ENCODE assay signal across 27 cellular contexts in genomic region chr7:131338990-131339389, GRCh38.
"Had no signal": no experiment of that assay in that cellular context is flagged by ENCODE, and none has a peak within 500 bp of the region (broad histone marks: within the 10 kb centered on the region; RNA-seq: fewer than 3 reads in every experiment).

No MANE protein-coding gene starts in this region.

- H3K27me3 ChIP-seq: brain microvascular endothelial cell, dorsolateral prefrontal cortex, gastrocnemius medialis had no signal

- ATAC-seq: activated naive CD4-positive, alpha-beta T cell treated with anti-CD3 and anti-CD28 coated beads, Interleukin-2, amount 50 U/mL, for 72 hours; activated T-cell treated with anti-CD3 and anti-CD28 coated beads, Interleukin-2, amount 50 U/mL, for 72 hours; esophagus mucosa; gastrocnemius medialis; T-helper 17 cell had no signal

- H3K27ac ChIP-seq: brain microvascular endothelial cell, coronary artery, dorsolateral prefrontal cortex, gastrocnemius medialis had no signal

- FAIRE-seq: bronchial epithelial cell had no signal

- H3K4me3 ChIP-seq: coronary artery, dorsolateral prefrontal cortex, gastrocnemius medialis had no signal

- H3K36me3 ChIP-seq: brain microvascular endothelial cell, gastrocnemius medialis had no signal

- DNase-seq: activated CD4-positive, alpha-beta memory T cell treated with anti-CD3 and anti-CD28 coated beads, Interleukin-2, amount 10 ng/mL, durations not matched to agents 7 days and 5 days; activated CD4-positive, alpha-beta T cell treated with anti-CD3 and anti-CD28 coated beads for 1 hour; activated CD4-positive, alpha-beta T cell treated with anti-CD3 and anti-CD28 coated beads for 4 hours; activated CD4-positive, alpha-beta T cell treated with anti-CD3 and anti-CD28 coated beads, Interleukin-2, amount 10 ng/mL, durations not matched to agents 7 days and 5 days; activated CD4-positive, alpha-beta T cell treated with anti-CD3 and anti-CD28 coated beads, Interleukin-2, amount 50 U/mL, for 4 hours; activated CD8-positive, alpha-beta memory T cell treated with anti-CD3 and anti-CD28 coated beads, Interleukin-2, amount 50 U/mL, for 48 hours; activated gamma-delta T cell; activated naive CD4-positive, alpha-beta T cell; activated naive CD4-positive, alpha-beta T cell treated with anti-CD3 and anti-CD28 coated beads, Interleukin-2, amount 10 ng/mL, durations not matched to agents 7 days and 5 days; activated naive CD8-positive, alpha-beta T cell treated with anti-CD3 and anti-CD28 coated beads, Interleukin-2, amount 10 ng/mL, durations not matched to agents 7 days and 5 days; activated T-cell treated with anti-CD3 and anti-CD28 coated beads for 4 hours; activated T-cell treated with anti-CD3 and anti-CD28 coated beads, Interleukin-2, amount 50 U/mL, for 24 hours; activated T-cell treated with anti-CD3 and anti-CD28 coated beads, Interleukin-2, amount 50 U/mL, for 72 hours; anterior cingulate cortex; brain microvascular endothelial cell; dorsolateral prefrontal cortex; effector memory CD4-positive, alpha-beta T cell; endodermal cell; foreskin fibroblast; gastrocnemius medialis; T-helper 1 cell; T-helper 17 cell; T1000 had no signal

- H3K9me3 ChIP-seq: gastrocnemius medialis had no signal
